21 cellular contexts compared by ENCODE assay signal in genomic region chr9:133639613-133640012, GRCh38. TPM values are rescaled to one million over a fixed set of nuclear protein-coding genes. Genes with fewer than 3 reads are reported as not detected.
DNase-seq lines count a peak whose midpoint lies in the region; ATAC-seq and TF ChIP-seq lines count a peak whose summit lies in the region.
"Had no signal": no experiment of that assay in that cellular context is flagged by ENCODE, and none has a peak within 500 bp of the region (broad histone marks: within the 10 kb centered on the region; RNA-seq: fewer than 3 reads in every experiment).

No MANE protein-coding gene starts in this region.

- H3K27ac ChIP-seq in left ventricle myocardium inferior (replicated peaks) (no peak overlapping the region), neuronal stem cell (replicated peaks; ENCODE audit: low read length) (no peak overlapping the region), smooth muscle cell (ENCODE audit: low read depth) (no peak overlapping the region)
- H3K27ac ChIP-seq: 22Rv1, A549, BLaER1, HL-60 had no signal

- no peaks in the 10 kb centered on the region for H3F3A ChIP-seq in smooth muscle cell (ENCODE audit: low read depth)

- no peaks in the 10 kb centered on the region for H3K79me1 ChIP-seq in neuronal stem cell (ENCODE audit: low read depth, low read length)

- H3K79me2 ChIP-seq in smooth muscle cell (ENCODE audit: low read depth) = no peaks in the 10 kb centered on the region

- no peak for TF ChIP-seq CTCF in left ventricle myocardium inferior (IDR thresholded peaks at IDR 0.05; ENCODE audit: borderline replicate concordance)
- TF ChIP-seq CTCF in smooth muscle cell (IDR thresholded peaks at IDR 0.05; ENCODE audit: borderline replicate concordance, insufficient read depth, poor library complexity, severe bottlenecking) = no peak

- ATAC-seq in Right ventricle myocardium superior (ENCODE audit: poor library complexity) = no peak
- ATAC-seq: A549, GM23338 had no signal

- intact Hi-C loops in Right ventricle myocardium superior (cut with DNase I) = no loop called here
- intact Hi-C loops in left ventricle myocardium inferior (cut with micrococcal nuclease) = no loop called here

- H3K23ac ChIP-seq in neuronal stem cell (ENCODE audit: low read depth, low read length, poor library complexity) = no peak overlapping the region

- H2AFZ ChIP-seq in neuronal stem cell (ENCODE audit: low read length) (no peak overlapping the region), smooth muscle cell (ENCODE audit: low read depth) (no peak overlapping the region)
- H2AFZ ChIP-seq: GM23338 had no signal

- peak overlapping the region; percentile 41 for H3K18ac ChIP-seq in neuronal stem cell (ENCODE audit: low read length)

- H3K14ac ChIP-seq in neuronal stem cell (ENCODE audit: low read length) = no peak overlapping the region

- H3K4me3 ChIP-seq in left ventricle myocardium inferior = no peak overlapping the region
- H3K4me3 ChIP-seq in neuronal stem cell (ENCODE audit: low read length in 2 of 2) = no peak overlapping the region
- no peak overlapping the region for H3K4me3 ChIP-seq in smooth muscle cell
- H3K4me3 ChIP-seq: A549, BLaER1, GM23338 had no signal

- H3K9ac ChIP-seq in neuronal stem cell (ENCODE audit: low read depth, low read length, poor library complexity) (no peak overlapping the region), smooth muscle cell (ENCODE audit: low read depth) (no peak overlapping the region)
- H3K9ac ChIP-seq: BLaER1 had no signal

- no peak overlapping the region for H2BK12ac ChIP-seq in neuronal stem cell (ENCODE audit: low read length)

- no peak overlapping the region for H3K4me2 ChIP-seq in neuronal stem cell (ENCODE audit: insufficient read depth, low read length, poor library complexity, severe bottlenecking)
- no peak overlapping the region for H3K4me2 ChIP-seq in smooth muscle cell
- H3K4me2 ChIP-seq: A549, BLaER1, GM23338 had no signal

- peak overlapping the region; percentile 37 for H2BK120ac ChIP-seq in neuronal stem cell (ENCODE audit: low read depth, low read length)

- H4K91ac ChIP-seq in neuronal stem cell (ENCODE audit: low read depth, low read length, poor library complexity) = no peak overlapping the region

- H4K8ac ChIP-seq in neuronal stem cell (ENCODE audit: low read depth, low read length) = no peak overlapping the region

- H3K36me3 ChIP-seq in left ventricle myocardium inferior (no peaks in the 10 kb centered on the region), neuronal stem cell (replicated peaks in 1 of 2; ENCODE audit: control insufficient read depth in 2 of 2, insufficient read depth in 2 of 2, low read length in 2 of 2) (no peaks in the 10 kb centered on the region), smooth muscle cell (ENCODE audit: low read depth) (no peaks in the 10 kb centered on the region)
- H3K36me3 ChIP-seq: BLaER1 had no signal

- peaks cover 73% of the 10 kb centered on the region for H3K27me3 ChIP-seq in left ventricle myocardium inferior (ENCODE audit: low read depth)
- peaks cover 0 to 25% (median 0%) of the 10 kb centered on the region in 3 experiments for H3K27me3 ChIP-seq in neuronal stem cell (ENCODE audit: control insufficient read depth in 3 of 3, insufficient read depth in 3 of 3, low read depth in 1 of 3, low read length in 3 of 3)
- H3K27me3 ChIP-seq in smooth muscle cell (ENCODE audit: low read depth) = no peaks in the 10 kb centered on the region
- H3K27me3 ChIP-seq: BLaER1 had no signal

- no peaks in the 10 kb centered on the region for H4K20me1 ChIP-seq in smooth muscle cell (ENCODE audit: low read depth)
- H4K20me1 ChIP-seq: BLaER1 had no signal

- DNase-seq in NCI-H146 (lab: John Stamatoyannopoulos, UW) (peak; percentile 39), NCI-H146 treated with DMSO at 0.1 percent for 48 hours (lab: John Stamatoyannopoulos, UW; ENCODE audit: unreplicated experiment) (no peak), Right ventricle myocardium superior (peak; percentile 24), left ventricle myocardium inferior (no peak), neuronal stem cell (ENCODE audit: low spot score) (no peak), T-helper 1 cell (no peak), smooth muscle cell (lab: John Stamatoyannopoulos, UW; ENCODE audit: unreplicated experiment) (no peak)
- DNase-seq: AML-193; CD4-positive, alpha-beta memory T cell; DMS153; DMS79; GF-D8; HCEC 1CT had no signal

- WGBS in neuronal stem cell (ENCODE audit: extremely low coverage in 2 of 2, insufficient read length in 2 of 2, insufficient replicate concordance in 1 of 2), 2 donors = no CpG with 5 or more reads among the region's 8 CpGs
- WGBS in smooth muscle cell (ENCODE audit: low lambda C conversion rate) = 91% methylated on average over 8 of the region's 8 CpGs

- H2AK5ac ChIP-seq in neuronal stem cell (ENCODE audit: low read depth, low read length) = peak overlapping the region; percentile 6

- H3K9me3 ChIP-seq in left ventricle myocardium inferior (replicated peaks) (no peaks in the 10 kb centered on the region), neuronal stem cell (replicated peaks in 1 of 2; ENCODE audit: control insufficient read depth in 2 of 2, insufficient read depth in 1 of 2, low read depth in 1 of 2, low read length in 2 of 2) (no peaks in the 10 kb centered on the region), smooth muscle cell (replicated peaks; ENCODE audit: low read depth) (no peaks in the 10 kb centered on the region)
- H3K9me3 ChIP-seq: A549, BLaER1 had no signal

- H2BK5ac ChIP-seq in neuronal stem cell (ENCODE audit: low read length) = no peak overlapping the region

- no peaks in the 10 kb centered on the region for H3K4me1 ChIP-seq in left ventricle myocardium inferior
- peaks cover 18 to 19% of the 10 kb centered on the region in 2 donors for H3K4me1 ChIP-seq in neuronal stem cell (ENCODE audit: control insufficient read depth in 2 of 2, insufficient read depth in 1 of 2, low read depth in 1 of 2, low read length in 2 of 2)
- peaks cover 4% of the 10 kb centered on the region for H3K4me1 ChIP-seq in smooth muscle cell (ENCODE audit: low read depth)
- H3K4me1 ChIP-seq: A549 had no signal

- H3K4ac ChIP-seq in neuronal stem cell (ENCODE audit: low read length) = no peak overlapping the region

- peak overlapping the region; percentile 34 for H2BK15ac ChIP-seq in neuronal stem cell (ENCODE audit: low read length)

RNA-seq across cellular contexts. Expression of gene DBH, which starts 3.5 kb away (rescaled TPM):
- not detected for total RNA-seq in Right ventricle myocardium superior
- total RNA-seq in left ventricle myocardium inferior = not detected
- polyA plus RNA-seq in neuronal stem cell (2013, experiment 1 of 2) = not detected
- polyA plus RNA-seq in neuronal stem cell (2013, experiment 2 of 2) = not detected
- total RNA-seq in smooth muscle cell = not detected in 2 replicates
- 0.22 and 0.48 TPM in 2 replicates for polyA plus RNA-seq in smooth muscle cell
- total RNA-seq: Daoy, HT1080 had no signal
- polyA plus RNA-seq: A549, CD14-positive monocyte had no signal

RNA-seq across cellular contexts. Expression of gene FAM163B, which starts 30.4 kb away (rescaled TPM):
- total RNA-seq in Right ventricle myocardium superior = not detected
- not detected for total RNA-seq in left ventricle myocardium inferior
- polyA plus RNA-seq in neuronal stem cell (2013, experiment 1 of 2) = 0.18 TPM
- 0.12 TPM for polyA plus RNA-seq in neuronal stem cell (2013, experiment 2 of 2)
- 0.49 and 8.0 TPM in 2 replicates for total RNA-seq in smooth muscle cell
- 3.4 and 5.0 TPM in 2 replicates for polyA plus RNA-seq in smooth muscle cell
- total RNA-seq: CD4-positive, alpha-beta memory T cell; Daoy; HT1080 had no signal
- polyA plus RNA-seq: A549; CD14-positive monocyte; CD4-positive, alpha-beta memory T cell had no signal

Comparison
In these comparisons a context has a peak if more than half of its experiments do, and no peak if none do; other contexts are left out.
1. DNase-seq: peak in NCI-H146 (single experiment) and Right ventricle myocardium superior (single experiment); none in NCI-H146 treated with DMSO at 0.1 percent for 48 hours (single experiment), left ventricle myocardium inferior (single experiment), neuronal stem cell (single experiment), T-helper 1 cell (0 of 5) and smooth muscle cell (single experiment).